8 cellular contexts compared by ENCODE assay signal in genomic region chr21:44871576-44872265, GRCh38. TPM values are rescaled to one million over a fixed set of nuclear protein-coding genes. Genes with fewer than 3 reads are reported as not detected.
DNase-seq lines count a peak whose midpoint lies in the region; ATAC-seq lines count a peak whose summit lies in the region.

No MANE protein-coding gene starts in this region.

- H3K27me3 ChIP-seq in right cardiac atrium (ENCODE audit: control insufficient read depth, insufficient read depth) = no peaks in the 10 kb centered on the region

- H3K27ac ChIP-seq in right cardiac atrium (ENCODE audit: low read length) = peak overlapping the region; percentile 32

- DNase-seq in CD1c-positive myeloid dendritic cell (ENCODE audit: extremely low spot score) (peak; percentile 71), LoVo (ENCODE audit: low spot score) (peak; percentile 74), amniotic epithelial cell (ENCODE audit: low read depth) (peak; percentile 88), right cardiac atrium (peak in 2 of 3 donors; percentile 65 to 71), sciatic nerve (ENCODE audit: low spot score) (no peak)

- peaks cover 17% of the 10 kb centered on the region for H3K4me1 ChIP-seq in right cardiac atrium (ENCODE audit: control insufficient read depth, insufficient read depth, low read length)

- no peaks in the 10 kb centered on the region for H3K9me3 ChIP-seq in right cardiac atrium (ENCODE audit: control insufficient read depth, low read length)

- ATAC-seq in right cardiac atrium (peak; percentile 10 to 30), sciatic nerve (peak; percentile 5), HG03432 (IDR thresholded peaks at IDR 0.05; ENCODE audit: unreplicated experiment) (no peak), HG03571 (IDR thresholded peaks at IDR 0.05; ENCODE audit: unreplicated experiment) (no peak), HG03139 (IDR thresholded peaks at IDR 0.05; ENCODE audit: unreplicated experiment) (no peak)

- WGBS in right cardiac atrium = 16% methylated on average over 14 of the region's 14 CpGs

- intact Hi-C loops in right cardiac atrium (cut with DNase I) (loop anchor here (5.0 to 10.0 kb wide), 3 partner anchors 54 to 69 kb away; partner anchors contain the start of genes SUMO3 (in 2 of the 4) and UBE2G2 (in 2 of the 4)), sciatic nerve (cut with DNase I) (no loop called here)

- H3K4me3 ChIP-seq in right cardiac atrium (ENCODE audit: low read length) = peak overlapping the region; percentile 59

RNA-seq across cellular contexts. Expression of gene PTTG1IP, which starts 1.8 kb away (rescaled TPM):
- total RNA-seq in right cardiac atrium (100 to 1,000 TPM; 192 to 206 (median 197) TPM), sciatic nerve (192 TPM)
- 172 TPM for polyA plus RNA-seq in right cardiac atrium

RNA-seq across cellular contexts. Expression of gene ITGB2, which starts 49.0 kb away (rescaled TPM):
- total RNA-seq in right cardiac atrium (10 to 100 TPM; 19.1 to 46.5 (median 33.7) TPM), sciatic nerve (56.7 TPM)
- polyA plus RNA-seq in right cardiac atrium = 11.9 TPM

RNA-seq across cellular contexts. Expression of gene SUMO3, which starts 53.9 kb away (rescaled TPM):
- 10 to 100 TPM; 74.4 to 87.8 (median 84.1) TPM for total RNA-seq in right cardiac atrium
- 53.3 TPM for polyA plus RNA-seq in right cardiac atrium
- total RNA-seq in sciatic nerve = 65.5 TPM

Comparison
In these comparisons a context has a peak if more than half of its experiments do, and no peak if none do; other contexts are left out.
1. ATAC-seq: peak in right cardiac atrium (2 of 2) and sciatic nerve (single experiment); none in HG03432 (single experiment), HG03571 (single experiment) and HG03139 (single experiment).